Comparison of ENCODE assay signal across 11 cellular contexts in genomic region chr1:171286032-171286705, GRCh38. TPM values are rescaled to one million over a fixed set of nuclear protein-coding genes. Genes with fewer than 3 reads are reported as not detected.
DNase-seq lines count a peak whose midpoint lies in the region; ATAC-seq and TF ChIP-seq lines count a peak whose summit lies in the region.
"Had no signal": no experiment of that assay in that cellular context is flagged by ENCODE, and none has a peak within 500 bp of the region (broad histone marks: within the 10 kb centered on the region; RNA-seq: fewer than 3 reads in every experiment).

No MANE protein-coding gene starts in this region.

- H3K4me1 Mint-ChIP-seq in Caco-2 (ENCODE audit: low read depth, unreplicated experiment): no peaks in the 10 kb centered on the region

- no peak overlapping the region for H3K4me3 Mint-ChIP-seq in Caco-2 (ENCODE audit: unreplicated experiment)
- H3K4me3 Mint-ChIP-seq: CD8-positive, alpha-beta T cell had no signal

- DNase-seq in COLO829 (ENCODE audit: low spot score) (peak; percentile 15), M059J (ENCODE audit: low read depth) (peak; percentile 23), cardiac fibroblast (ENCODE audit: low read depth in 2 of 2) (peak; percentile 6 to 10), GOT3 (lab: John Stamatoyannopoulos, UW) (no peak), HAP-1 (ENCODE audit: low spot score in 2 of 2) (no peak), Caco-2 (no peak)
- DNase-seq in activated CD4-positive, CD25-positive, alpha-beta regulatory T cell (lab: John Stamatoyannopoulos, UW): no peak
- DNase-seq: body of pancreas; CD8-positive, alpha-beta T cell; NCI-H2029 treated with DMSO at 0.1 percent for 48 hours had no signal

- no TSS peak for BruUV-seq in Caco-2 (replicated peaks; lab: Mats Ljungman, UMichigan)

- ATAC-seq in GM21717 (IDR thresholded peaks at IDR 0.05; ENCODE audit: unreplicated experiment): peak; percentile 86
- ATAC-seq: body of pancreas; CD8-positive, alpha-beta T cell had no signal

- no peaks in the 10 kb centered on the region for H3K36me3 Mint-ChIP-seq in Caco-2 (ENCODE audit: insufficient read depth, unreplicated experiment)
- H3K36me3 Mint-ChIP-seq: CD8-positive, alpha-beta T cell had no signal

- TF ChIP-seq CTCF in cardiac fibroblast (IDR thresholded peaks at IDR 0.05; ENCODE audit: low read depth, low read length): no peak
- no peak for TF ChIP-seq CTCF in Caco-2 (IDR thresholded peaks at IDR 0.05; ENCODE audit: insufficient read depth in 1 of 2, low read depth in 1 of 2, low read length in 1 of 2, severe bottlenecking in 1 of 2, unreplicated experiment in 1 of 2)

- CTCF ChIA-PET in Caco-2 (lab: Charles Lee): no interaction called here

- H3K9me3 ChIP-seq in HAP-1: no peaks in the 10 kb centered on the region
- no peaks in the 10 kb centered on the region for H3K9me3 ChIP-seq in Caco-2
- H3K9me3 ChIP-seq: body of pancreas had no signal

- H3K4me3 ChIP-seq in cardiac fibroblast (replicated peaks in 1 of 2; ENCODE audit: low read depth in 2 of 2, low read length in 2 of 2): no peak overlapping the region
- no peak overlapping the region for H3K4me3 ChIP-seq in HAP-1
- H3K4me3 ChIP-seq in Caco-2 (ENCODE audit: low read depth, low read length): no peak overlapping the region
- H3K4me3 ChIP-seq: body of pancreas had no signal

- H3K9me3 Mint-ChIP-seq in Caco-2 (ENCODE audit: unreplicated experiment): no peaks in the 10 kb centered on the region
- H3K9me3 Mint-ChIP-seq: CD8-positive, alpha-beta T cell had no signal

- in situ Hi-C loops in HAP-1 (cut with MboI; ENCODE audit: low sequenced_read_pairs): no loop called here

- H3K27me3 ChIP-seq in HAP-1 (ENCODE audit: low read depth): no peaks in the 10 kb centered on the region; the same call in 1 of the 2 replicates
- H3K27me3 ChIP-seq in Caco-2 (replicated peaks; ENCODE audit: control insufficient read depth, insufficient read depth, low read length): no peaks in the 10 kb centered on the region
- H3K27me3 ChIP-seq: body of pancreas had no signal

- intact Hi-C loops in Caco-2 (cut with micrococcal nuclease; ENCODE audit: unreplicated experiment): no loop called here

- no peak overlapping the region for H3K27ac Mint-ChIP-seq in Caco-2 (ENCODE audit: unreplicated experiment)
- H3K27ac Mint-ChIP-seq: CD8-positive, alpha-beta T cell had no signal

- POLR2A ChIA-PET in Caco-2 (lab: Charles Lee): no interaction called here

- H3K4me1 ChIP-seq in HAP-1: no peaks in the 10 kb centered on the region
- no peaks in the 10 kb centered on the region for H3K4me1 ChIP-seq in Caco-2
- H3K4me1 ChIP-seq: body of pancreas had no signal

- no peaks in the 10 kb centered on the region for H3K27me3 Mint-ChIP-seq in Caco-2 (ENCODE audit: insufficient read depth, unreplicated experiment)

- no peaks in the 10 kb centered on the region for H3K36me3 ChIP-seq in HAP-1 (replicated peaks)
- no peaks in the 10 kb centered on the region for H3K36me3 ChIP-seq in Caco-2 (ENCODE audit: control insufficient read depth, insufficient read depth, low read length)

RNA-seq across cellular contexts. Expression of gene FMO4, which starts 27.8 kb away (rescaled TPM):
- total RNA-seq in M059J (2014; rRNA removed; shearing (Covaris generic)): 9.9 and 10.2 TPM in 2 replicates
- 2.3 and 3.8 TPM in 2 replicates for total RNA-seq in Caco-2 (2022)

RNA-seq across cellular contexts. Expression of gene FMO1, which starts 37.9 kb away (rescaled TPM):
- not detected in 2 replicates for total RNA-seq in M059J (2014; rRNA removed; shearing (Covaris generic))
- 0.77 TPM in 1 of 2 replicates, not detected in the other for total RNA-seq in Caco-2 (2022)
- total RNA-seq: CD8-positive, alpha-beta T cell had no signal

Comparison
In these comparisons a context has a peak if more than half of its experiments do, and no peak if none do; other contexts are left out.
1. DNase-seq: peak in COLO829 (single experiment), M059J (single experiment) and cardiac fibroblast (2 of 2); none in GOT3 (single experiment), HAP-1 (0 of 2), Caco-2 (0 of 2) and activated CD4-positive, CD25-positive, alpha-beta regulatory T cell (0 of 4).